Comparison of ENCODE assay signal across 1 cellular context in the genomic region with DNA sequence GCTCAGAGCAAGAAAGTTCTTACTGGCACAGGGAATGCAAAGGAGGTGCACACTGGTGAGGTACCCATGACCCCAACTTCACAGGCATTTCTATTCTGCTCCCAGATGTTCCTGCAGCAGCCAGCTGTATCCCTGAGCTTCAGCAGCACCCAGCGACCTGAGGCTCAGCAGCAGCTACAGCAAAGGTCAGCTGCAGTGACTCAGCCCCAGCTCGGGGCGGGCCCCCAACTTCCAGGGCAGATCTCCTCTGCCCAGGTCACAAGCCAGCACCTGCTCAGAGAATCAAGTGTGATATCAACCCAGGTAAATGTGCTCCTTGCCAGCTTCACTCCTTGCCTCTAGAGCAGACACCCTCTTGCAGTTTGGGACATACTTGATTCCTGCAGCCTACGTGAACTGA.
TF ChIP-seq lines count a peak whose summit lies in the region.

No MANE protein-coding gene starts in this region.

TF ChIP-seq in HepG2, 621 proteins besides CTCF, POLR2A, EP300 and RAD21 (continued from another document):
- TF ChIP-seq, protein P1, sequence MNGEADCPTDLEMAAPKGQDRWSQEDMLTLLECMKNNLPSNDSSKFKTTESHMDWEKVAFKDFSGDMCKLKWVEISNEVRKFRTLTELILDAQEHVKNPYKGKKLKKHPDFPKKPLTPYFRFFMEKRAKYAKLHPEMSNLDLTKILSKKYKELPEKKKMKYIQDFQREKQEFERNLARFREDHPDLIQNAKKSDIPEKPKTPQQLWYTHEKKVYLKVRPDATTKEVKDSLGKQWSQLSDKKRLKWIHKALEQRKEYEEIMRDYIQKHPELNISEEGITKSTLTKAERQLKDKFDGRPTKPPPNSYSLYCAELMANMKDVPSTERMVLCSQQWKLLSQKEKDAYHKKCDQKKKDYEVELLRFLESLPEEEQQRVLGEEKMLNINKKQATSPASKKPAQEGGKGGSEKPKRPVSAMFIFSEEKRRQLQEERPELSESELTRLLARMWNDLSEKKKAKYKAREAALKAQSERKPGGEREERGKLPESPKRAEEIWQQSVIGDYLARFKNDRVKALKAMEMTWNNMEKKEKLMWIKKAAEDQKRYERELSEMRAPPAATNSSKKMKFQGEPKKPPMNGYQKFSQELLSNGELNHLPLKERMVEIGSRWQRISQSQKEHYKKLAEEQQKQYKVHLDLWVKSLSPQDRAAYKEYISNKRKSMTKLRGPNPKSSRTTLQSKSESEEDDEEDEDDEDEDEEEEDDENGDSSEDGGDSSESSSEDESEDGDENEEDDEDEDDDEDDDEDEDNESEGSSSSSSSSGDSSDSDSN (CRISPR knock-in tag; IDR thresholded peaks at IDR 0.05): 0 out of 2 replicates have a peak, but pooled peaks have one; percentile 22
- TF ChIP-seq HNRNPK (IDR thresholded peaks at IDR 0.05; ENCODE audit: low read depth, low read length, poor library complexity, severe bottlenecking) (no peak), POLR2G (IDR thresholded peaks at IDR 0.05; ENCODE audit: low read depth, low read length) (0 out of 2 replicates have a peak, but pooled peaks have one; percentile 30)
